8 cellular contexts compared by ENCODE assay signal in the genomic region with DNA sequence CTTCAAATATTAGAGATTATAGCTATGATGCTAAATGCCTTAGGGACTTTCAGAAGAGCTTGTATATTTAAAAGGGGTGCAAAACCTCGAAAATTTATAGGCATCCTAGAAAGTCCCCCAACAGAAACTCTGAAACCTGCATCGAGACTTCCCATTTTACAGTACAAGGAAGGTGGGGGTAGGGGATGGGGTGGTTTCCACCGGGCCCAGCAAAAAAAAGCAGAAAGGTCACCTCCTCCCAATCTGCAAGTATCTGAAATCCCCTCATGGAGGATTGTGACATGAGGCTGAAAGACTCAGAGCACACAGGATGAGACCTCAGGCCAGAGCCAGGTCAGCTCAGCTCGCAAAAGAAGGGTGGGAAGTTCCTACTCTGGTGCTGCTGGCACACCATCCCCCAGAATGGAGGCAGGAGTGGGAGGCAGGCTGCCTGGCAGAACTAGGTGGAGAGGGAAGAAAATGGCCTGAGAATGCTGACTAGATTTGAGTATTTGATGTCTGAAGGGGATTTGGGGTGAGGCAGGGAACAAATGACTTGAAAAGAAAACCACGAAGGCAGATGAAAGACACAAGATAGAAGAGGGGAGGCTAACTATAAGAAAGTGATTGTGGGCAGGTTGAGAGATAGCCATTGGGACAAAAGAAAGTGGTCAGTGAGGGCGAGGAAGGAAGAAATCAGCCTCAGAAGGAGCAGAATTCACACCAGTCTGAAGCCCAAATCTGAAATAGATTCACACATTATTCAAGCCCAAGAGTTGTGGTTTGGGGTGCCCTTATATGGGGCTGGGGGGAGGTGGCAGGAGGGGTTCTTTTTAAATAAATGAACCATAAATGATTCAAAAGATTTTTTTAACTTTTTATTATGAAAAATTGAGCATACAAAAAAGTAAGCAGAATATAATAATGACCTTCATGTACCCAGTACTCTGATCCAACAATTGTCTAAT. TPM values are rescaled to one million over a fixed set of nuclear protein-coding genes. Genes with fewer than 3 reads are reported as not detected.
DNase-seq lines count a peak whose midpoint lies in the region; ATAC-seq and TF ChIP-seq lines count a peak whose summit lies in the region.
"Had no signal": no experiment of that assay in that cellular context is flagged by ENCODE, and none has a peak within 500 bp of the region (broad histone marks: within the 10 kb centered on the region; RNA-seq: fewer than 3 reads in every experiment).

No MANE protein-coding gene starts in this region.

- peak; percentile 51 for ATAC-seq in GM18907 (IDR thresholded peaks at IDR 0.05; ENCODE audit: unreplicated experiment)
- peak; percentile 56 for ATAC-seq in HG02610 (IDR thresholded peaks at IDR 0.05; ENCODE audit: unreplicated experiment)

- intact Hi-C loops in esophagus muscularis mucosa (cut with DNase I) = no loop called here

- 80% methylated on average over 6 of the region's 6 CpGs for WGBS in esophagus muscularis mucosa

- H3K36me3 Mint-ChIP-seq in neural crest cell (ENCODE audit: low read depth) = no peaks in the 10 kb centered on the region

- DNase-seq in SKM-1 treated with dmso at 0.1 percent for 144 hours (lab: John Stamatoyannopoulos, UW; ENCODE audit: unreplicated experiment) = peak; percentile 48
- no peak for DNase-seq in neural crest cell (ENCODE audit: low read depth, low spot score)
- DNase-seq in esophagus muscularis mucosa (ENCODE audit: extremely low spot score) = no peak
- no peak for DNase-seq in HCEC 1CT
- DNase-seq in activated gamma-delta T cell treated with Interleukin-2 at 50 U/mL for 16 hours = no peak

- H3K36me3 ChIP-seq in esophagus muscularis mucosa = no peaks in the 10 kb centered on the region
- H3K36me3 ChIP-seq: cardiac muscle cell had no signal

- H3K27ac ChIP-seq in esophagus muscularis mucosa (replicated peaks in 1 of 4) = no peak overlapping the region
- H3K27ac ChIP-seq: cardiac muscle cell had no signal

- H3K27ac Mint-ChIP-seq in neural crest cell (ENCODE audit: unreplicated experiment) = peak overlapping the region; percentile 96

- no peaks in the 10 kb centered on the region for H3K27me3 Mint-ChIP-seq in neural crest cell (ENCODE audit: low read depth)

- no peaks in the 10 kb centered on the region for H3K9me3 ChIP-seq in esophagus muscularis mucosa

- peaks cover 0 to 4% (median 0%) of the 10 kb centered on the region in 4 donors for H3K4me1 ChIP-seq in esophagus muscularis mucosa

- no peak overlapping the region for H3K4me3 ChIP-seq in esophagus muscularis mucosa
- H3K4me3 ChIP-seq: cardiac muscle cell had no signal

- no peak for TF ChIP-seq POLR2A in esophagus muscularis mucosa (IDR thresholded peaks at IDR 0.05; ENCODE audit: low read depth)

- TF ChIP-seq CTCF in neural crest cell (conservative IDR thresholded peaks at IDR 0.05) (peak; percentile 13), esophagus muscularis mucosa (IDR thresholded peaks at IDR 0.05) (no peak)

- H3K27me3 ChIP-seq in esophagus muscularis mucosa = no peaks in the 10 kb centered on the region
- H3K27me3 ChIP-seq: cardiac muscle cell had no signal

- H3K9me3 Mint-ChIP-seq in neural crest cell = peaks cover 3% of the 10 kb centered on the region

- peaks cover 18% of the 10 kb centered on the region for H3K4me1 Mint-ChIP-seq in neural crest cell

- no peak for TF ChIP-seq EP300 in esophagus muscularis mucosa (IDR thresholded peaks at IDR 0.05)

- H3K4me3 Mint-ChIP-seq in neural crest cell = no peak overlapping the region

RNA-seq across cellular contexts. Expression of gene TSC22D2, which starts 22.5 kb away (rescaled TPM):
- 37.9 and 40.8 TPM in 2 replicates for total RNA-seq in neural crest cell
- 10 to 100 TPM; 19.1 to 27.1 (median 21.2) TPM for total RNA-seq in esophagus muscularis mucosa
